ENCODE assay signal across 8 cellular contexts in the genomic region with DNA sequence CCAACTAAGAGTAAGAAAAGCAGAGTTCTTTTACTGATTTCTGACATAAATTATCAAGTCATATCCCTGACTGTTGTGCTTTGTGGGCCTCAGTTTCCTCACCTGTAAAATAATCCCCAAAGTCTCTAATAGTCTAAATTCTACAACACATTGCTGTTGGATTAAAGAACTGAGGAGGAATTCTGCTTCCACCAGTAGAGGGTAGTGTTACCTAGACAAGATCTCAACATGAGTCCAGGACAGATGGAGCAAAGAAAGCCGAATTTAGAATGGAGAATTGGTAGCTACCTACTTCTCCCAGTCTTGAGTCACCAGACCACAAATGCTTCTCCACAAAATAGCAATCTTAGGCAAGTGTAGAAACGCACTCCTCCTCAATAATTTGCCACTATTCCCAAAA.
DNase-seq lines count a peak whose midpoint lies in the region; ATAC-seq, FAIRE-seq and TF ChIP-seq lines count a peak whose summit lies in the region.

No MANE protein-coding gene starts in this region.

- no peaks in the 10 kb centered on the region for H3K79me2 ChIP-seq in parathyroid adenoma

- no peaks in the 10 kb centered on the region for H3K36me3 ChIP-seq in parathyroid adenoma (ENCODE audit: control insufficient read depth, insufficient read depth, low read length)

- TF ChIP-seq CTCF in A549 (IDR thresholded peaks at IDR 0.05) (peak; percentile 39), cardiac fibroblast (IDR thresholded peaks at IDR 0.05; ENCODE audit: low read depth, low read length) (peak; percentile 27), parathyroid adenoma (IDR thresholded peaks at IDR 0.05) (peak; percentile 25)

- no peak overlapping the region for H3K4me2 ChIP-seq in A549
- H3K4me2 ChIP-seq in parathyroid adenoma (ENCODE audit: low read length), result no peak overlapping the region

- peak; percentile 23 for FAIRE-seq in A549 (lab: Jason Lieb, UNC)

- no peak for TF ChIP-seq POLR2A in A549 (IDR thresholded peaks at IDR 0.05; ENCODE audit: low read length)

- TF ChIP-seq EP300 in A549 (IDR thresholded peaks at IDR 0.05), result no peak

- DNase-seq in A549 (ENCODE audit: low read depth in 1 of 2, low spot score in 1 of 2), result peak in 1 of 2 experiments; percentile 44
- peak; percentile 24 for DNase-seq in NCI-H2107 (lab: John Stamatoyannopoulos, UW)
- DNase-seq in cardiac fibroblast (ENCODE audit: low read depth in 2 of 2), result peak; percentile 16 to 26

- CTCF ChIA-PET in A549 (lab: Yijun Ruan, JAX), result interaction anchor here (0.7 to 2.2 kb wide), 6 partner anchors 9 to 875 kb away, joined by 3 to 7 read pairs (median 4); no protein-coding TSS in a partner anchor

- no peak overlapping the region for H3K9ac ChIP-seq in parathyroid adenoma

- peak; percentile 33 to 52; a peak in 3 of 5 replicates for TF ChIP-seq RAD21 in A549 (conservative IDR thresholded peaks at IDR 0.05 in 1 of 2, IDR thresholded peaks at IDR 0.05 in 1 of 2)

- H3K27ac ChIP-seq in A549 (no peak overlapping the region), parathyroid adenoma (no peak overlapping the region)

- H3K4me3 ChIP-seq in A549 (no peak overlapping the region), cardiac fibroblast (replicated peaks in 1 of 2; ENCODE audit: low read depth in 2 of 2, low read length in 2 of 2) (no peak overlapping the region), parathyroid adenoma (ENCODE audit: low read depth, low read length) (no peak overlapping the region)

- H3K27me3 ChIP-seq in parathyroid adenoma (ENCODE audit: control insufficient read depth, insufficient read depth, low read length), result no peaks in the 10 kb centered on the region

- WGBS in A549 (ENCODE audit: missing lambda C conversion rate), result 1% methylated on average over 2 of the region's 2 CpGs

- H3K4me1 ChIP-seq in A549, result no peaks in the 10 kb centered on the region
- no peaks in the 10 kb centered on the region for H3K4me1 ChIP-seq in parathyroid adenoma

- ATAC-seq in A549, result peak; percentile 68 to 77; a peak in 4 of 6 replicates
- ATAC-seq in GM18870 (IDR thresholded peaks at IDR 0.05; ENCODE audit: unreplicated experiment), result peak; percentile 55
- ATAC-seq in GM21423 (IDR thresholded peaks at IDR 0.05; ENCODE audit: unreplicated experiment), result no peak
- ATAC-seq in HG03139 (IDR thresholded peaks at IDR 0.05; ENCODE audit: unreplicated experiment), result no peak
- ATAC-seq in HG03354 (IDR thresholded peaks at IDR 0.05; ENCODE audit: poor library complexity, severe bottlenecking, unreplicated experiment), result no peak

- no peak overlapping the region for H2AFZ ChIP-seq in parathyroid adenoma

- POLR2A ChIA-PET in A549 (lab: Yijun Ruan, JAX), result no interaction called here

- H3K9me3 ChIP-seq in A549 (0 out of 3 replicates have a peak, but pooled peaks cover 2% of the 10 kb centered on the region), parathyroid adenoma (ENCODE audit: control insufficient read depth, low read length) (no peaks in the 10 kb centered on the region)

TF ChIP-seq in A549, 52 proteins besides CTCF, POLR2A, EP300 and RAD21:
- no peak for TF ChIP-seq FOSB (CRISPR knock-in tag; IDR thresholded peaks at IDR 0.05)
- TF ChIP-seq, protein P1, sequence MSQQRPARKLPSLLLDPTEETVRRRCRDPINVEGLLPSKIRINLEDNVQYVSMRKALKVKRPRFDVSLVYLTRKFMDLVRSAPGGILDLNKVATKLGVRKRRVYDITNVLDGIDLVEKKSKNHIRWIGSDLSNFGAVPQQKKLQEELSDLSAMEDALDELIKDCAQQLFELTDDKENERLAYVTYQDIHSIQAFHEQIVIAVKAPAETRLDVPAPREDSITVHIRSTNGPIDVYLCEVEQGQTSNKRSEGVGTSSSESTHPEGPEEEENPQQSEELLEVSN (IDR thresholded peaks at IDR 0.05; ENCODE audit: borderline replicate concordance, low read depth), result no peak
- no peak for TF ChIP-seq MAFK (IDR thresholded peaks at IDR 0.05; ENCODE audit: partially characterized antibody)
- TF ChIP-seq BHLHE40 (IDR thresholded peaks at IDR 0.05; ENCODE audit: low read depth, low read length), result no peak
- TF ChIP-seq SMC3 (IDR thresholded peaks at IDR 0.05), result peak; percentile 18; the same call in 1 of the 3 replicates
- no peak for TF ChIP-seq EHF (CRISPR knock-in tag; IDR thresholded peaks at IDR 0.05)
- TF ChIP-seq, protein P2, sequence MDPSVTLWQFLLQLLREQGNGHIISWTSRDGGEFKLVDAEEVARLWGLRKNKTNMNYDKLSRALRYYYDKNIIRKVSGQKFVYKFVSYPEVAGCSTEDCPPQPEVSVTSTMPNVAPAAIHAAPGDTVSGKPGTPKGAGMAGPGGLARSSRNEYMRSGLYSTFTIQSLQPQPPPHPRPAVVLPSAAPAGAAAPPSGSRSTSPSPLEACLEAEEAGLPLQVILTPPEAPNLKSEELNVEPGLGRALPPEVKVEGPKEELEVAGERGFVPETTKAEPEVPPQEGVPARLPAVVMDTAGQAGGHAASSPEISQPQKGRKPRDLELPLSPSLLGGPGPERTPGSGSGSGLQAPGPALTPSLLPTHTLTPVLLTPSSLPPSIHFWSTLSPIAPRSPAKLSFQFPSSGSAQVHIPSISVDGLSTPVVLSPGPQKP (IDR thresholded peaks at IDR 0.05; ENCODE audit: low read depth, low read length), result no peak

Comparison
In these comparisons a context has a peak if more than half of its experiments do, and no peak if none do; other contexts are left out.
1. ATAC-seq: peak in A549 (2 of 2) and GM18870 (single experiment); none in GM21423 (single experiment), HG03139 (single experiment) and HG03354 (single experiment).
2. Peak in every context shown above with its lines, with median percentiles within 50 percentile points of each other: CTCF ChIP-seq.